ENCODE assay signal across 22 cellular contexts in genomic region chr7:113202282-113202681, GRCh38.
"Had no signal": no experiment of that assay in that cellular context is flagged by ENCODE, and none has a peak within 500 bp of the region (broad histone marks: within the 10 kb centered on the region; RNA-seq: fewer than 3 reads in every experiment).

No MANE protein-coding gene starts in this region.

- H3K4me3 Mint-ChIP-seq: IgD-negative memory B cell; T-cell; T-helper 1 cell treated with Interleukin-12 subunit alpha and Interleukin-12 subunit beta and Interleukin-4 antibody, amounts not matched to agents 30 μg/mL and 1 μg/mL, for 36 hours had no signal

- ATAC-seq: K562, Panc1, PC-3, T-cell had no signal

- H3K27me3 Mint-ChIP-seq: T-cell had no signal

- DNase-seq: Kasumi-1, MM.1S, NCI-H1092 treated with DMSO at 0.1 percent for 48 hours, NCI-H1436, NCI-H1930, NCI-H2081, NCI-H2107, NCI-H2171 treated with DMSO at 0.1 percent for 48 hours, NCI-H345, NCI-H446 treated with DMSO at 0.1 percent for 48 hours, NCI-H510A treated with DMSO at 0.1 percent for 48 hours, NCI-H526, NCI-H82, PC-3, SHP77, SK-N-SH, SW 1271, T-cell had no signal

- H3K27ac Mint-ChIP-seq: IgD-negative memory B cell; T-cell; T-helper 1 cell treated with Interleukin-12 subunit alpha and Interleukin-12 subunit beta and Interleukin-4 antibody, amounts not matched to agents 30 μg/mL and 1 μg/mL, for 36 hours had no signal

- H3K36me3 Mint-ChIP-seq: IgD-negative memory B cell, T-cell had no signal

- H3K4me1 Mint-ChIP-seq: IgD-negative memory B cell, T-cell had no signal

- H3K9me3 Mint-ChIP-seq: IgD-negative memory B cell; T-cell; T-helper 1 cell treated with Interleukin-12 subunit alpha and Interleukin-12 subunit beta and Interleukin-4 antibody, amounts not matched to agents 30 μg/mL and 1 μg/mL, for 36 hours had no signal
